Comparison of ENCODE assay signal across 8 cellular contexts in the genomic region with DNA sequence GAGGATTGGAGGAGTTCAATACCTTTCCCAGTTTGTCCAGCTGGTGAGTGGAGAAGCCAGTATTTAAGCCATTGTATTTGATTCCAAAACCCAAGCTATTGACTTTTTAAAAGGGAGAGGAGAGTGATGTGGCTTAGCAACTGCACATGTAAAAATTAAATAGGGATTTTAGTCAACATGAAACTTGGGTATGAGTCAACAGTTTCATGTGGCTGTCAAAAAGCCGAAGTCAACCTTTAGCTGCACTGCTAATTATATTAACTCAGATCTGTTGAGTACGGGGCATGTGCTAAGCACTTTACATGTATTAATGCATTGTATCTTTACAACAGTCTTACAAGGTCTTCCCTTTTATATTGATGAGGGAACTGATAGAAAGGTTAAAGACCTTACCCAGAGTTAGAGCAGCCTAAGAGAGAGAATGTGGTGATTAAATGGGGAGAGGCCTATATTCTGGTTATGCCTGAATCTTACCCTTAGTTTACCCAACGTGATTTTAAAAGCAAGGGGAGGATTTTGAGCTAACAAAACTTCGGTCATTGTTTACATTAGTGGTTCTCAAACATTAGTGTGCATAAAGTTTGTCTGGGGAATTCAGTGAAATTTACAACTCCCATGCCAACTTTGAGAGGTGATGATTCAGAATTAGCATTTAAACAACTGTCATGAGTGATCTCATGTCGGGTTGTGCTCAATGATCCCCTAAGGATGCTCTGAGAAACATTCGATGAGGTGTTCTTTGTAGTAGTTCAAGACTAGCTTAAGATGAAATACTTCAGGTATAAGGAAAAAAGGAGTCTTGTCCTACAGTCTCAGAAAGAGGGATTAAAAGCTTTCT.
DNase-seq lines count a peak whose midpoint lies in the region; ATAC-seq and TF ChIP-seq lines count a peak whose summit lies in the region.

No MANE protein-coding gene starts in this region.

- no peak overlapping the region for H3K27ac ChIP-seq in substantia nigra (ENCODE audit: low read depth, low read length, poor library complexity, severe bottlenecking)

- CTCF ChIA-PET in GM10248 (lab: Yijun Ruan, JAX), result interaction anchor here (0.8 to 1.1 kb wide), 4 partner anchors 14 to 456 kb away, joined by 3 read pairs; no protein-coding TSS in a partner anchor

- POLR2A ChIA-PET in GM10248 (lab: Yijun Ruan, JAX), result no interaction called here

- TF ChIP-seq CTCF in GM10248 (IDR thresholded peaks at IDR 0.05; ENCODE audit: control extremely low read depth, extremely low read depth, low read depth, missing control alignments), result no peak

- DNase-seq in GM10248 (ENCODE audit: extremely low spot score), result peak; percentile 57
- peak; percentile 14 for DNase-seq in GM19240 (ENCODE audit: insufficient read length, low spot score)
- no peak for DNase-seq in central memory CD4-positive, alpha-beta T cell
- no peak for DNase-seq in hepatic stellate cell (ENCODE audit: low spot score)
- DNase-seq in dedifferentiated amniotic fluid mesenchymal stem cell (ENCODE audit: extremely low spot score), result no peak
- no peak for DNase-seq in substantia nigra (lab: John Stamatoyannopoulos, UW)

- peak; percentile 96 for ATAC-seq in HG02759 (IDR thresholded peaks at IDR 0.05; ENCODE audit: unreplicated experiment)
- peak; percentile 96 for ATAC-seq in HG03469 (IDR thresholded peaks at IDR 0.05; ENCODE audit: unreplicated experiment)

Comparison
In these comparisons a context has a peak if more than half of its experiments do, and no peak if none do; other contexts are left out.
1. DNase-seq: peak in GM10248 (single experiment) and GM19240 (single experiment); none in central memory CD4-positive, alpha-beta T cell (single experiment), hepatic stellate cell (single experiment), dedifferentiated amniotic fluid mesenchymal stem cell (single experiment) and substantia nigra (0 of 49).